Comparison of ENCODE assay signal across 9 cellular contexts in genomic region chr3:159987291-159987711, GRCh38. TPM values are rescaled to one million over a fixed set of nuclear protein-coding genes. Genes with fewer than 3 reads are reported as not detected.
A peak's percentile ranks its signal among the peaks of the same experiment; 100 is the strongest.
DNase-seq lines count a peak whose midpoint lies in the region; ATAC-seq, FAIRE-seq and TF ChIP-seq lines count a peak whose summit lies in the region.
"Had no signal": no experiment of that assay in that cellular context is flagged by ENCODE, and none has a peak within 500 bp of the region (broad histone marks: within the 10 kb centered on the region; RNA-seq: fewer than 3 reads in every experiment).

No MANE protein-coding gene starts in this region.

- 70 to 83% (median 74%) methylated on average over 5 of the region's 5 CpGs for WGBS in stomach, 5 donors
- WGBS in aorta, 2 donors = 91 to 94% methylated on average over 5 of the region's 5 CpGs

- H3K27me3 ChIP-seq in stomach (no peaks in the 10 kb centered on the region), aorta (ENCODE audit: control insufficient read depth in 1 of 2, insufficient read depth in 2 of 2, low read length in 1 of 2) (no peaks in the 10 kb centered on the region)

- peak; percentile 6 for FAIRE-seq in H54 (lab: Jason Lieb, UNC)

- H3K9me3 ChIP-seq in T-helper 17 cell (ENCODE audit: control insufficient read depth, low read length, poor library complexity, severe bottlenecking) (no peaks in the 10 kb centered on the region), stomach (no peaks in the 10 kb centered on the region), aorta (ENCODE audit: control insufficient read depth, low read length) (no peaks in the 10 kb centered on the region)

- H3K36me3 ChIP-seq in stomach (no peaks in the 10 kb centered on the region), aorta (ENCODE audit: control insufficient read depth in 1 of 2, insufficient read depth in 2 of 2, low read length in 1 of 2) (no peaks in the 10 kb centered on the region)

- H3K4me3 ChIP-seq in stomach = no peak overlapping the region
- H3K4me3 ChIP-seq in aorta (ENCODE audit: low read length in 2 of 2) = no peak overlapping the region

- H3K27ac Mint-ChIP-seq in T-helper 17 cell = peak overlapping the region; percentile 89

- H3K4me1 ChIP-seq in stomach (peaks cover 0 to 27% (median 13%) of the 10 kb centered on the region in 4 donors), aorta (ENCODE audit: control insufficient read depth in 1 of 2, insufficient read depth in 2 of 2, low read length in 2 of 2) (no peaks in the 10 kb centered on the region)

- peak; percentile 58 for DNase-seq in Daoy (ENCODE audit: low read depth)
- no peak for DNase-seq in H54 (ENCODE audit: insufficient read length, low spot score)
- DNase-seq in T-helper 17 cell = no peak
- peak; percentile 83 for DNase-seq in kidney tubule cell (ENCODE audit: low spot score)
- no peak for DNase-seq in stomach
- DNase-seq in aorta = no peak
- no peak for DNase-seq in NOMO-1 (lab: John Stamatoyannopoulos, UW; ENCODE audit: unreplicated experiment in 2 of 2)
- DNase-seq: NCI-H187 had no signal

- TF ChIP-seq POLR2A in H54 (IDR thresholded peaks at IDR 0.05; ENCODE audit: low read depth, low read length) = no peak
- TF ChIP-seq POLR2A in stomach (IDR thresholded peaks at IDR 0.05) = no peak

- H3K27ac ChIP-seq in stomach = no peak overlapping the region
- H3K27ac ChIP-seq in aorta (ENCODE audit: low read depth in 1 of 2, low read length in 2 of 2) = no peak overlapping the region

- peaks cover 5% of the 10 kb centered on the region for H3K27me3 Mint-ChIP-seq in T-helper 17 cell

- intact Hi-C loops in stomach (cut with DNase I; ENCODE audit: low total_unique reads) (no loop called here), aorta (cut with DNase I) (no loop called here)

- H3K4me1 Mint-ChIP-seq in T-helper 17 cell = peaks cover 18% of the 10 kb centered on the region

- H3K4me3 Mint-ChIP-seq in T-helper 17 cell = peak overlapping the region; percentile 85

- ATAC-seq in T-helper 17 cell = no peak
- ATAC-seq in aorta (ENCODE audit: low FRiP score) = no peak
- no peak for ATAC-seq in GM21723 (IDR thresholded peaks at IDR 0.05; ENCODE audit: unreplicated experiment)

- H3K36me3 Mint-ChIP-seq in T-helper 17 cell (ENCODE audit: low read depth) = no peaks in the 10 kb centered on the region

- TF ChIP-seq EP300 in stomach (IDR thresholded peaks at IDR 0.05) = no peak

- TF ChIP-seq CTCF in stomach (IDR thresholded peaks at IDR 0.05) = peak in 1 of 7 experiments; percentile 9

RNA-seq across cellular contexts. Expression of gene IL12A, which starts 1.3 kb away (rescaled TPM):
- total RNA-seq in Daoy (2014; rRNA removed; shearing (Covaris generic)) = 0.51 TPM in 1 of 2 replicates, not detected in the other
- total RNA-seq in T-helper 17 cell (1 to 10 TPM; 1.7 to 3.2 TPM), stomach (10 to 100 TPM in 1 of 5 donors, 1 to 10 TPM in 1, not detected in 3; 1.7 to 35.9 TPM), aorta (under 1 TPM in 1 of 2 donors, not detected in 1; 0.57 TPM)
- polyA plus RNA-seq in stomach (1 to 10 TPM in 1 of 3 donors, under 1 TPM in 1, not detected in 1; 0.25 to 2.5 TPM), aorta (under 1 TPM in 1 of 2 donors, not detected in 1; 0.15 TPM)

Comparison
In these comparisons a context has a peak if more than half of its experiments do, and no peak if none do; other contexts are left out.
1. DNase-seq: peak in Daoy (single experiment) and kidney tubule cell (single experiment); none in H54 (single experiment), T-helper 17 cell (0 of 3), stomach (single experiment), aorta (0 of 2) and NOMO-1 (0 of 2).